8 cellular contexts compared by ENCODE assay signal in genomic region chr12:6866163-6866919, GRCh38. TPM values are rescaled to one million over a fixed set of nuclear protein-coding genes. Genes with fewer than 3 reads are reported as not detected.
DNase-seq lines count a peak whose midpoint lies in the region; ATAC-seq and TF ChIP-seq lines count a peak whose summit lies in the region.

No MANE protein-coding gene starts in this region.

- no peaks in the 10 kb centered on the region for H3K9me2 ChIP-seq in PC-3 (replicated peaks; ENCODE audit: low read length)

- no peaks in the 10 kb centered on the region for H3F3A ChIP-seq in PC-3 (ENCODE audit: low read length, unreplicated experiment)

- H2AFZ ChIP-seq in DND-41 (ENCODE audit: low read depth, low read length) = peak overlapping the region; percentile 75
- peak overlapping the region; percentile 86 for H2AFZ ChIP-seq in PC-3 (ENCODE audit: low read length)

- no peak for DNase-seq in DND-41
- DNase-seq in PC-3 = no peak
- no peak for DNase-seq in epithelial cell of proximal tubule (ENCODE audit: low read depth)
- DNase-seq in posterior vena cava (ENCODE audit: low spot score) = peak; percentile 80
- DNase-seq in NCI-H446 treated with DMSO at 0.1 percent for 48 hours (lab: John Stamatoyannopoulos, UW) = no peak
- DNase-seq in hippocampal formation (lab: John Stamatoyannopoulos, UW) = no peak
- no peak for DNase-seq in HCEC 1CT

- H3K9ac ChIP-seq in DND-41 (ENCODE audit: low read depth, low read length) (peak overlapping the region; percentile 80), PC-3 (ENCODE audit: low read length) (0 out of 2 replicates have a peak overlapping the region, but pooled peaks have one; percentile 20)

- H3K79me2 ChIP-seq in DND-41 (ENCODE audit: insufficient read depth, low read length) (peaks cover 34% of the 10 kb centered on the region), PC-3 (ENCODE audit: low read length) (peaks cover 28% of the 10 kb centered on the region)

- no peak for ATAC-seq in DND-41 (ENCODE audit: insufficient read depth, low read depth)
- ATAC-seq in PC-3 = no peak
- no peak for ATAC-seq in GM21515 (IDR thresholded peaks at IDR 0.05; ENCODE audit: unreplicated experiment)

- POLR2A ChIA-PET in PC-3 (lab: Charles Lee; ENCODE audit: unreplicated experiment) = interaction anchor here (0.5 kb wide), 2 partner anchors 7 to 231 kb away, joined by 3 to 16 read pairs; partner anchors contain the start of gene LPAR5

- H3K27me3 ChIP-seq in DND-41 (ENCODE audit: insufficient read depth, low read length, poor library complexity) = no peaks in the 10 kb centered on the region
- no peaks in the 10 kb centered on the region for H3K27me3 ChIP-seq in PC-3 (ENCODE audit: low read length)

- H3K36me3 ChIP-seq in DND-41 (ENCODE audit: insufficient read depth, low read length) (peaks cover 84% of the 10 kb centered on the region), PC-3 (ENCODE audit: low read depth, low read length) (peaks cover 28% of the 10 kb centered on the region)

- H3K4me3 ChIP-seq in DND-41 (ENCODE audit: low read depth in 1 of 2, low read length in 2 of 2) (peak overlapping the region in 1 of 2 experiments; percentile 80; a peak in 2 of 4 replicates), PC-3 (ENCODE audit: low read length) (peak overlapping the region; percentile 73), epithelial cell of proximal tubule (ENCODE audit: low read depth, low read length) (peak overlapping the region; percentile 89)

- H3K27ac ChIP-seq in DND-41 (ENCODE audit: low read length) (peak overlapping the region; percentile 67; the same call in 1 of the 2 replicates), PC-3 (ENCODE audit: low read length) (0 out of 2 replicates have a peak overlapping the region, but pooled peaks have one; percentile 9)

- H3K9me3 ChIP-seq in DND-41 (ENCODE audit: insufficient read depth, low read length, severe bottlenecking) = no peaks in the 10 kb centered on the region
- H3K9me3 ChIP-seq in PC-3 (ENCODE audit: low read length) = no peaks in the 10 kb centered on the region

- TF ChIP-seq CTCF in DND-41 (IDR thresholded peaks at IDR 0.05; ENCODE audit: borderline replicate concordance, extremely low read depth, low read length, poor library complexity, severe bottlenecking) (no peak), PC-3 (conservative IDR thresholded peaks at IDR 0.05; ENCODE audit: low read depth, low read length) (no peak), epithelial cell of proximal tubule (conservative IDR thresholded peaks at IDR 0.05; ENCODE audit: low read depth, low read length) (no peak)

- no TSS peak for BruUV-seq in PC-3 (replicated peaks; lab: Mats Ljungman, UMichigan)

- intact Hi-C loops in PC-3 (cut with micrococcal nuclease) = loop anchor here (5.0 kb wide), 1 partner anchor 61 kb away; the partner anchor contains the start of gene ATN1
- intact Hi-C loops in posterior vena cava (cut with DNase I) = loop anchor here in 1 of 2 donors (5.0 kb wide), 1 partner anchor 61 kb away; the partner anchor contains the start of gene ATN1

- H3K4me1 ChIP-seq in DND-41 (ENCODE audit: insufficient read depth, low read length) = peaks cover 43% of the 10 kb centered on the region
- H3K4me1 ChIP-seq in PC-3 (ENCODE audit: insufficient read depth, low read length) = peaks cover 30% of the 10 kb centered on the region

- H3K4me2 ChIP-seq in DND-41 (ENCODE audit: insufficient read depth, low read length) = peak overlapping the region; percentile 99
- peak overlapping the region; percentile 98 for H3K4me2 ChIP-seq in PC-3 (ENCODE audit: low read length)

- CTCF ChIA-PET in PC-3 (lab: Charles Lee) = no interaction called here

- peaks cover 36% of the 10 kb centered on the region for H4K20me1 ChIP-seq in DND-41 (ENCODE audit: insufficient read depth, low read length)
- peaks cover 23% of the 10 kb centered on the region for H4K20me1 ChIP-seq in PC-3 (ENCODE audit: low read length)

RNA-seq across cellular contexts. Expression of gene TPI1, which starts 1.0 kb away (rescaled TPM):
- total RNA-seq in PC-3 (2014; rRNA removed) (1,259 and 1,708 TPM in 2 replicates), epithelial cell of proximal tubule (1,445 and 2,208 TPM in 2 replicates), posterior vena cava (100 to 1,000 TPM; 303 to 366 TPM)

RNA-seq across cellular contexts. Expression of gene SPSB2, which starts 6.8 kb away (rescaled TPM):
- 8.4 and 9.2 TPM in 2 replicates for total RNA-seq in PC-3 (2014; rRNA removed)
- 9.5 and 17.2 TPM in 2 replicates for total RNA-seq in epithelial cell of proximal tubule
- 1 to 10 TPM; 4.9 to 6.9 TPM for total RNA-seq in posterior vena cava

RNA-seq across cellular contexts. Expression of gene USP5, which starts 14.4 kb away (rescaled TPM):
- 107 and 113 TPM in 2 replicates for total RNA-seq in PC-3 (2014; rRNA removed)
- total RNA-seq in epithelial cell of proximal tubule = 60.5 and 83.8 TPM in 2 replicates
- 10 to 100 TPM; 87.0 to 91.1 TPM for total RNA-seq in posterior vena cava

RNA-seq across cellular contexts. Expression of gene CDCA3, which starts 15.3 kb away (rescaled TPM):
- total RNA-seq in PC-3 (2014; rRNA removed) (52.1 and 92.0 TPM in 2 replicates), epithelial cell of proximal tubule (85.0 and 97.4 TPM in 2 replicates), posterior vena cava (under 1 TPM; 0.46 to 0.52 TPM)

RNA-seq across cellular contexts. Expression of gene GNB3, which starts 25.6 kb away (rescaled TPM):
- total RNA-seq in PC-3 (2014; rRNA removed) (1.8 TPM in 1 of 2 replicates, not detected in the other), epithelial cell of proximal tubule (0.29 and 4.2 TPM in 2 replicates), posterior vena cava (1 to 10 TPM; 3.6 to 4.0 TPM)
